1 cellular context compared by ENCODE assay signal in genomic region chr2:12253167-12253778, GRCh38.
TF ChIP-seq lines count a peak whose summit lies in the region.

No MANE protein-coding gene starts in this region.

TF ChIP-seq in K562, 482 proteins besides CTCF, POLR2A, EP300 and RAD21 (continued from another document):
- no peak for TF ChIP-seq GTF3C2 (IDR thresholded peaks at IDR 0.05; ENCODE audit: borderline replicate concordance, extremely low read depth, insufficient read length)
- no peak for TF ChIP-seq SRSF9 (IDR thresholded peaks at IDR 0.05; ENCODE audit: borderline replicate concordance, low read depth, low read length)
- TF ChIP-seq CSDE1 (IDR thresholded peaks at IDR 0.05), result no peak
- TF ChIP-seq RBBP5 (IDR thresholded peaks at IDR 0.05; ENCODE audit: borderline replicate concordance, insufficient read depth, low read length, poor library complexity, severe bottlenecking), result no peak
- no peak for TF ChIP-seq UBTF (IDR thresholded peaks at IDR 0.05; ENCODE audit: borderline replicate concordance in 1 of 2, low read depth in 2 of 2, low read length in 2 of 2)
